ENCODE assay signal across 27 cellular contexts in the genomic region with DNA sequence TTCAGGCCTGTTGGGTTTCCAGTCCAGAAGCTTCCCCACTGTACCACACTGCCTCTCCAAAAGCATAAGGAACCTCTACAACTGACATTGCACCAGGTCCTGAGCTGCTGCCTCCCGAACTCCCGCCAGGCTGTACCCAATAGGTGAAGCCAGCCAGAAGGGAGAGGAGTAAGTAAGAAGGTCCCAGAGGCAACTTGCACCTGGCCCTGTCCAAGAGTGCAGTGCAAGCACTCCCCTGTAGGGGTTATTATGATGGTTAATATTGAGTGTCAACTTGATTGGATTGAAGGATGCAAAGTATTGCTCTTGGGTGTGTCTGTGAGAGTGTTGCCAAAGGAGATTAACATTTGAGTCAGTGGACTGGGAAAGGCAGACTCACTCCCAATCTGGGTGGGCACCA.
"Had no signal": no experiment of that assay in that cellular context is flagged by ENCODE, and none has a peak within 500 bp of the region (broad histone marks: within the 10 kb centered on the region; RNA-seq: fewer than 3 reads in every experiment).

No MANE protein-coding gene starts in this region.

- H3K4me1 ChIP-seq: gastroesophageal sphincter, left lung, prostate gland, right atrium auricular region, stomach, thyroid gland had no signal

- ATAC-seq: effector memory CD8-positive, alpha-beta T cell; esophagus mucosa; gastroesophageal sphincter; heart right ventricle; left cardiac atrium; left lung; naive thymus-derived CD4-positive, alpha-beta T cell; sciatic nerve had no signal

- H2AFZ ChIP-seq: neural progenitor cell had no signal

- H3K36me3 ChIP-seq: gastroesophageal sphincter, heart right ventricle, left lung, neural progenitor cell, prostate gland, right atrium auricular region, stomach, thyroid gland had no signal

- H3K4me1 Mint-ChIP-seq: naive thymus-derived CD4-positive, alpha-beta T cell had no signal

- H3K4me3 ChIP-seq: gastroesophageal sphincter, heart right ventricle, left lung, neural progenitor cell, prostate gland, right atrium auricular region, smooth muscle cell, stomach, thyroid gland had no signal

- DNase-seq: cortex of kidney; effector memory CD8-positive, alpha-beta T cell; foreskin fibroblast; heart right ventricle; hippocampal formation; left cardiac atrium; left lung; mesendoderm; midbrain; naive thymus-derived CD4-positive, alpha-beta T cell; stimulated activated CD4-positive, alpha-beta T cell treated with anti-CD3 and anti-CD28 coated beads, Interleukin-12 subunit alpha, Interleukin-12 subunit beta, amount 100 ng/mL, for 4 hours; stimulated activated CD4-positive, alpha-beta T cell treated with anti-CD3 and anti-CD28 coated beads, Interleukin-1b, Interleukin-23, amount 100 ng/mL, for 48 hours; stimulated activated CD4-positive, alpha-beta T cell treated with anti-CD3 and anti-CD28 coated beads, Interleukin-4, amount 100 ng/mL, for 1 hour; stimulated activated CD8-positive, alpha-beta memory T cell treated with anti-CD3 and anti-CD28 coated beads, Interleukin-4, amount 100 ng/mL, for 48 hours; stimulated activated naive CD4-positive, alpha-beta T cell treated with Interleukin-2 at 50 U/mL for 16 hours; stomach; thyroid gland; trophoblast cell had no signal

- H3K9me3 Mint-ChIP-seq: nephron had no signal

- H3K27ac Mint-ChIP-seq: effector memory CD8-positive, alpha-beta T cell; naive thymus-derived CD4-positive, alpha-beta T cell; nephron; neural progenitor cell had no signal

- H3K9ac ChIP-seq: neural progenitor cell had no signal

- H3K9me3 ChIP-seq: gastroesophageal sphincter, heart right ventricle, left lung, prostate gland, right atrium auricular region, stomach, thyroid gland had no signal

- H3K36me3 Mint-ChIP-seq: neural progenitor cell had no signal

- H3K27me3 Mint-ChIP-seq: effector memory CD8-positive, alpha-beta T cell; naive thymus-derived CD4-positive, alpha-beta T cell had no signal

- H3K27ac ChIP-seq: epithelial cell of prostate, gastroesophageal sphincter, heart right ventricle, left lung, neural progenitor cell, prostate gland, right atrium auricular region, stomach, thyroid gland had no signal

- H3K4me2 ChIP-seq: neural progenitor cell, smooth muscle cell had no signal

- H3K27me3 ChIP-seq: gastroesophageal sphincter, heart right ventricle, left lung, neural progenitor cell, right atrium auricular region, stomach, thyroid gland had no signal

- H3K4me3 Mint-ChIP-seq: effector memory CD8-positive, alpha-beta T cell; naive thymus-derived CD4-positive, alpha-beta T cell; nephron; neural progenitor cell had no signal
